ENCODE assay signal across 13 cellular contexts in the genomic region with DNA sequence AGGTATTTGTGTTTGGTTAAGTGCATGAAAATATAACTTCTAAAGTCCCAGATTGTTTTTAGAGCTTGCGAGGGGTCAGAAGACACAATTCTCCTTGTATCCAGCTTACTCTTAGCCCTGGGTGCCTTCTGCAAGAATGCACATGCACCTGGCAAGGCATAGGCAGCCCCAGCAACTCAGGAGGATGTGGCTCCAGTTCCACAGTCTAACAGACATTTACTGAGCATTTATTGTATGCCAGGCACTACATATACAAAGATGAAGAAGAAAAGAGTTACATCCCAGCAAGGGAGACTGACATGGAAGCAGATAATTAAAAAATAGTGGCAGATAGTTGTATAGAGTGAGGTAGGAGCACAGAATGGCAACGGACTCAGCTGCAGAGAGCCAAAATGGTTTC.
DNase-seq lines count a peak whose midpoint lies in the region; ATAC-seq, FAIRE-seq and TF ChIP-seq lines count a peak whose summit lies in the region.
"Had no signal": no experiment of that assay in that cellular context is flagged by ENCODE, and none has a peak within 500 bp of the region (broad histone marks: within the 10 kb centered on the region; RNA-seq: fewer than 3 reads in every experiment).

No MANE protein-coding gene starts in this region.

- H3K4me1 ChIP-seq in HepG2 (ENCODE audit: insufficient read depth, low read length) = peaks cover 52% of the 10 kb centered on the region
- peaks cover 0 to 52% (median 7%) of the 10 kb centered on the region in 4 donors for H3K4me1 ChIP-seq in right lobe of liver
- H3K4me1 ChIP-seq in stomach = peaks cover 7 to 51% (median 33%) of the 10 kb centered on the region in 4 donors

- no peak overlapping the region for H3K9ac ChIP-seq in HepG2 (ENCODE audit: insufficient read depth, low read depth, low read length)

- TF ChIP-seq CTCF in HepG2 (CRISPR knock-in tag; IDR thresholded peaks at IDR 0.05) (no peak), right lobe of liver (IDR thresholded peaks at IDR 0.05) (no peak), stomach (IDR thresholded peaks at IDR 0.05) (no peak)

- POLR2A ChIA-PET in HepG2 (lab: Yijun Ruan, JAX) = no interaction called here

- no peaks in the 10 kb centered on the region for H3K27me3 ChIP-seq in HepG2 (ENCODE audit: control insufficient read depth in 1 of 2, insufficient read depth in 2 of 2, low read length in 2 of 2)
- no peaks in the 10 kb centered on the region for H3K27me3 ChIP-seq in right lobe of liver
- H3K27me3 ChIP-seq in stomach = no peaks in the 10 kb centered on the region

- H3K79me2 ChIP-seq in HepG2 (ENCODE audit: insufficient read depth, low read length) = no peaks in the 10 kb centered on the region

- TF ChIP-seq RAD21 in HepG2 (CRISPR knock-in tag; IDR thresholded peaks at IDR 0.05) = no peak

- 44% methylated on average over 2 of the region's 2 CpGs for WGBS in HepG2 (ENCODE audit: low lambda C conversion rate)
- WGBS in right lobe of liver (ENCODE audit: insufficient coverage, low coverage, low lambda C conversion rate, missing lambda C conversion rate) = 92% methylated on average over 2 of the region's 2 CpGs
- 24 to 63% (median 44%) methylated on average over 2 of the region's 2 CpGs for WGBS in stomach, 5 donors

- DNase-seq in HepG2 (ENCODE audit: low spot score) (no peak), right lobe of liver (no peak), stomach (no peak), Kasumi-1 (lab: John Stamatoyannopoulos, UW) (no peak), cerebellar cortex (ENCODE audit: low spot score) (no peak), pons (ENCODE audit: low spot score) (no peak)
- DNase-seq: amygdala, NCI-H1694 treated with DMSO at 0.1 percent for 48 hours, T-helper 9 cell had no signal

- TF ChIP-seq POLR2A in HepG2 (IDR thresholded peaks at IDR 0.05; ENCODE audit: insufficient read depth in 1 of 2, low read depth in 2 of 2, low read length in 2 of 2) (no peak), right lobe of liver (IDR thresholded peaks at IDR 0.05) (no peak), stomach (IDR thresholded peaks at IDR 0.05) (no peak)

- H3K27ac ChIP-seq in HepG2 (ENCODE audit: extremely low read length, insufficient read depth, low read length) (no peak overlapping the region), right lobe of liver (no peak overlapping the region), stomach (peak overlapping the region; percentile 48 to 87 (median 71))

- TF ChIP-seq EP300 in HepG2 (IDR thresholded peaks at IDR 0.05; ENCODE audit: low read depth in 2 of 2, low read length in 2 of 2) = no peak
- no peak for TF ChIP-seq EP300 in HepG2 (CRISPR knock-in tag; IDR thresholded peaks at IDR 0.05; ENCODE audit: borderline replicate concordance)
- TF ChIP-seq EP300 in stomach (IDR thresholded peaks at IDR 0.05) = no peak

- peak overlapping the region; percentile 36 for H3K4me2 ChIP-seq in HepG2 (ENCODE audit: low read depth, low read length)

- H2AFZ ChIP-seq in HepG2 (ENCODE audit: low read length) = no peak overlapping the region

- in situ Hi-C loops in HepG2 (cut with HindIII; ENCODE audit: extremely low pct_ligation_motif_present, low pct_unique_long_range_greater_than_20kb) = no loop called here

- no TSS peak for BruUV-seq in HepG2 (replicated peaks; lab: Mats Ljungman, UMichigan)

- no peaks in the 10 kb centered on the region for H4K20me1 ChIP-seq in HepG2 (ENCODE audit: insufficient read depth, low read length)

- ATAC-seq in HepG2 (no peak), right lobe of liver (no peak), HG02642 (IDR thresholded peaks at IDR 0.05; ENCODE audit: poor library complexity, unreplicated experiment) (peak; percentile 26), HG03432 (IDR thresholded peaks at IDR 0.05; ENCODE audit: unreplicated experiment) (peak; percentile 30)
- ATAC-seq: A549, left lobe of liver had no signal

- H3K9me3 ChIP-seq in HepG2 (ENCODE audit: low read length) (no peaks in the 10 kb centered on the region), right lobe of liver (no peaks in the 10 kb centered on the region), stomach (no peaks in the 10 kb centered on the region)
- H3K9me3 ChIP-seq: A549 had no signal

- CTCF ChIA-PET in HepG2 (lab: Yijun Ruan, JAX; ENCODE audit: low intra/inter-chr PET ratio, low total read pairs) = no interaction called here

- no peaks in the 10 kb centered on the region for H3K36me3 ChIP-seq in HepG2 (replicated peaks in 1 of 2; ENCODE audit: control insufficient read depth in 1 of 2, insufficient read depth in 2 of 2, low read length in 2 of 2)
- no peaks in the 10 kb centered on the region for H3K36me3 ChIP-seq in right lobe of liver
- no peaks in the 10 kb centered on the region for H3K36me3 ChIP-seq in stomach

- intact Hi-C loops in HepG2 (cut with micrococcal nuclease; ENCODE audit: unreplicated experiment) (no loop called here), right lobe of liver (cut with DNase I) (no loop called here), stomach (cut with DNase I; ENCODE audit: low total_unique reads) (no loop called here)

- H3K4me3 ChIP-seq in HepG2 (replicated peaks in 1 of 3; ENCODE audit: insufficient read depth in 1 of 3, low read depth in 2 of 3, low read length in 3 of 3) (no peak overlapping the region), right lobe of liver (no peak overlapping the region), stomach (no peak overlapping the region)
- H3K4me3 ChIP-seq: A549 had no signal

- no peak for FAIRE-seq in HepG2 (lab: Jason Lieb, UNC)
- FAIRE-seq: A549 had no signal

TF ChIP-seq in HepG2, 621 proteins besides CTCF, POLR2A, EP300 and RAD21:
- no peak for TF ChIP-seq BATF2 (CRISPR knock-in tag; IDR thresholded peaks at IDR 0.05)
- no peak for TF ChIP-seq STAT5B (CRISPR knock-in tag; IDR thresholded peaks at IDR 0.05)
- TF ChIP-seq MAFG (CRISPR knock-in tag; IDR thresholded peaks at IDR 0.05) = no peak
- TF ChIP-seq ZNF552 (CRISPR knock-in tag; IDR thresholded peaks at IDR 0.05; ENCODE audit: borderline replicate concordance) = no peak
- no peak for TF ChIP-seq ZBTB43 (CRISPR knock-in tag; conservative IDR thresholded peaks at IDR 0.05)
- TF ChIP-seq ZSCAN21 (CRISPR knock-in tag; IDR thresholded peaks at IDR 0.05; ENCODE audit: borderline replicate concordance) = no peak
- TF ChIP-seq SMC3 (IDR thresholded peaks at IDR 0.05; ENCODE audit: low read length) = no peak
- TF ChIP-seq, protein P1, sequence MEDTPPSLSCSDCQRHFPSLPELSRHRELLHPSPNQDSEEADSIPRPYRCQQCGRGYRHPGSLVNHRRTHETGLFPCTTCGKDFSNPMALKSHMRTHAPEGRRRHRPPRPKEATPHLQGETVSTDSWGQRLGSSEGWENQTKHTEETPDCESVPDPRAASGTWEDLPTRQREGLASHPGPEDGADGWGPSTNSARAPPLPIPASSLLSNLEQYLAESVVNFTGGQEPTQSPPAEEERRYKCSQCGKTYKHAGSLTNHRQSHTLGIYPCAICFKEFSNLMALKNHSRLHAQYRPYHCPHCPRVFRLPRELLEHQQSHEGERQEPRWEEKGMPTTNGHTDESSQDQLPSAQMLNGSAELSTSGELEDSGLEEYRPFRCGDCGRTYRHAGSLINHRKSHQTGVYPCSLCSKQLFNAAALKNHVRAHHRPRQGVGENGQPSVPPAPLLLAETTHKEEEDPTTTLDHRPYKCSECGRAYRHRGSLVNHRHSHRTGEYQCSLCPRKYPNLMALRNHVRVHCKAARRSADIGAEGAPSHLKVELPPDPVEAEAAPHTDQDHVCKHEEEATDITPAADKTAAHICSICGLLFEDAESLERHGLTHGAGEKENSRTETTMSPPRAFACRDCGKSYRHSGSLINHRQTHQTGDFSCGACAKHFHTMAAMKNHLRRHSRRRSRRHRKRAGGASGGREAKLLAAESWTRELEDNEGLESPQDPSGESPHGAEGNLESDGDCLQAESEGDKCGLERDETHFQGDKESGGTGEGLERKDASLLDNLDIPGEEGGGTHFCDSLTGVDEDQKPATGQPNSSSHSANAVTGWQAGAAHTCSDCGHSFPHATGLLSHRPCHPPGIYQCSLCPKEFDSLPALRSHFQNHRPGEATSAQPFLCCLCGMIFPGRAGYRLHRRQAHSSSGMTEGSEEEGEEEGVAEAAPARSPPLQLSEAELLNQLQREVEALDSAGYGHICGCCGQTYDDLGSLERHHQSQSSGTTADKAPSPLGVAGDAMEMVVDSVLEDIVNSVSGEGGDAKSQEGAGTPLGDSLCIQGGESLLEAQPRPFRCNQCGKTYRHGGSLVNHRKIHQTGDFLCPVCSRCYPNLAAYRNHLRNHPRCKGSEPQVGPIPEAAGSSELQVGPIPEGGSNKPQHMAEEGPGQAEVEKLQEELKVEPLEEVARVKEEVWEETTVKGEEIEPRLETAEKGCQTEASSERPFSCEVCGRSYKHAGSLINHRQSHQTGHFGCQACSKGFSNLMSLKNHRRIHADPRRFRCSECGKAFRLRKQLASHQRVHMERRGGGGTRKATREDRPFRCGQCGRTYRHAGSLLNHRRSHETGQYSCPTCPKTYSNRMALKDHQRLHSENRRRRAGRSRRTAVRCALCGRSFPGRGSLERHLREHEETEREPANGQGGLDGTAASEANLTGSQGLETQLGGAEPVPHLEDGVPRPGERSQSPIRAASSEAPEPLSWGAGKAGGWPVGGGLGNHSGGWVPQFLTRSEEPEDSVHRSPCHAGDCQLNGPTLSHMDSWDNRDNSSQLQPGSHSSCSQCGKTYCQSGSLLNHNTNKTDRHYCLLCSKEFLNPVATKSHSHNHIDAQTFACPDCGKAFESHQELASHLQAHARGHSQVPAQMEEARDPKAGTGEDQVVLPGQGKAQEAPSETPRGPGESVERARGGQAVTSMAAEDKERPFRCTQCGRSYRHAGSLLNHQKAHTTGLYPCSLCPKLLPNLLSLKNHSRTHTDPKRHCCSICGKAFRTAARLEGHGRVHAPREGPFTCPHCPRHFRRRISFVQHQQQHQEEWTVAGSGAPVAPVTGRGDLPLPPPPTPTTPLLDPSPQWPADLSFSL (CRISPR knock-in tag; IDR thresholded peaks at IDR 0.05) = no peak

Comparison
In these comparisons a context has a peak if more than half of its experiments do, and no peak if none do; other contexts are left out.
1. ATAC-seq: peak in HG02642 (single experiment) and HG03432 (single experiment); none in HepG2 (single experiment) and right lobe of liver (0 of 4).
2. H3K27ac ChIP-seq: peak in stomach (5 of 5); none in HepG2 (single experiment) and right lobe of liver (0 of 3).